ENCODE assay signal across 8 cellular contexts in genomic region chr20:32483351-32484220, GRCh38.
DNase-seq lines count a peak whose midpoint lies in the region; ATAC-seq, FAIRE-seq and TF ChIP-seq lines count a peak whose summit lies in the region.

No MANE protein-coding gene starts in this region.

- no peak overlapping the region for H2AFZ ChIP-seq in endothelial cell of umbilical vein (ENCODE audit: low read depth, low read length)

- dilution Hi-C loops in endothelial cell of umbilical vein (cut with MboI; ENCODE audit: extremely low pct_ligation_motif_present, low sequenced_read_pairs), result no loop called here

- peaks cover 2% of the 10 kb centered on the region for H4K20me1 ChIP-seq in endothelial cell of umbilical vein (replicated peaks; ENCODE audit: control insufficient read depth, extremely low read depth, insufficient read depth, low read length)

- BruUV-seq in endothelial cell of umbilical vein (replicated peaks; lab: Mats Ljungman, UMichigan), result no TSS peak

- H3K36me3 ChIP-seq in endothelial cell of umbilical vein (ENCODE audit: control insufficient read depth in 2 of 2, extremely low read depth in 1 of 2, insufficient read depth in 2 of 2, low read length in 2 of 2) (no peaks in the 10 kb centered on the region), mucosa of descending colon (ENCODE audit: low read depth) (no peaks in the 10 kb centered on the region)

- POLR2A ChIA-PET in endothelial cell of umbilical vein (lab: Charles Lee), result interaction anchor here (0.6 to 2.6 kb wide), 3 partner anchors 14 to 367 kb away, joined by 3 to 7 read pairs (median 7); no protein-coding TSS in a partner anchor

- FAIRE-seq in endothelial cell of umbilical vein (lab: Jason Lieb, UNC), result peak; percentile 55

- H3K4me2 ChIP-seq in endothelial cell of umbilical vein (ENCODE audit: insufficient read depth, low read length), result no peak overlapping the region

- TF ChIP-seq POLR2A in endothelial cell of umbilical vein (IDR thresholded peaks at IDR 0.05; ENCODE audit: low read depth, low read length), result peak; percentile 84

- peak overlapping the region; percentile 49 for H3K27ac ChIP-seq in endothelial cell of umbilical vein (ENCODE audit: insufficient read depth, low read depth, low read length)

- H3K9me1 ChIP-seq in endothelial cell of umbilical vein (replicated peaks; ENCODE audit: control insufficient read depth, extremely low read depth, insufficient read depth, low read length), result no peaks in the 10 kb centered on the region

- intact Hi-C loops in endothelial cell of umbilical vein (cut with micrococcal nuclease), result loop anchor here (1.0 kb wide), 2 partner anchors 18 to 125 kb away; partner anchors contain the start of gene ASXL1
- intact Hi-C loops in mucosa of descending colon (cut with DNase I, micrococcal nuclease), result no loop called here

- CTCF ChIA-PET in endothelial cell of umbilical vein (lab: Charles Lee), result interaction anchor here (1.0 to 4.5 kb wide), 7 partner anchors 12 to 169 kb away, joined by 3 to 45 read pairs (median 22); no protein-coding TSS in a partner anchor

- H3K27me3 ChIP-seq in endothelial cell of umbilical vein (ENCODE audit: control insufficient read depth in 2 of 2, insufficient read depth in 2 of 2, low read length in 2 of 2), result no peaks in the 10 kb centered on the region

- peaks cover 46% of the 10 kb centered on the region for H3K79me2 ChIP-seq in endothelial cell of umbilical vein (ENCODE audit: control insufficient read depth, insufficient read depth, low read length)

- H3K4me3 ChIP-seq in endothelial cell of umbilical vein (replicated peaks in 1 of 3; ENCODE audit: insufficient read depth in 1 of 3, low read depth in 1 of 3, low read length in 3 of 3), result peak overlapping the region; percentile 42 to 96 (median 89)
- peak overlapping the region; percentile 72 for H3K4me3 ChIP-seq in mucosa of descending colon

- DNase-seq in Ammon's horn (ENCODE audit: low spot score), result peak; percentile 87
- peak; percentile 88 for DNase-seq in HT-29 (ENCODE audit: low spot score)
- DNase-seq in NOMO-1 (lab: John Stamatoyannopoulos, UW; ENCODE audit: unreplicated experiment in 2 of 2), result peak; percentile 12 to 26
- peak; percentile 41 for DNase-seq in activated T-cell treated with anti-CD3 and anti-CD28 coated beads for 1 hour (ENCODE audit: low read depth)
- peak; percentile 75 for DNase-seq in endothelial cell of umbilical vein (ENCODE audit: low read depth, low spot score)
- peak; percentile 84 to 91 (median 86) for DNase-seq in mucosa of descending colon
- DNase-seq in stimulated activated CD8-positive, alpha-beta memory T cell treated with anti-CD3 and anti-CD28 coated beads, Interleukin-4, amount 100 ng/mL, for 24 hours (ENCODE audit: low read depth), result peak; percentile 48

- ATAC-seq in mucosa of descending colon, result peak; percentile 67
- ATAC-seq in HG03469 (IDR thresholded peaks at IDR 0.05; ENCODE audit: unreplicated experiment), result no peak

- H3K9me3 ChIP-seq in endothelial cell of umbilical vein (replicated peaks; ENCODE audit: control insufficient read depth, insufficient read depth, low read length) (no peaks in the 10 kb centered on the region), mucosa of descending colon (no peaks in the 10 kb centered on the region)

- H3K9ac ChIP-seq in endothelial cell of umbilical vein (replicated peaks; ENCODE audit: extremely low read depth, insufficient read depth, low read length), result peak overlapping the region; percentile 92

- H3K4me1 ChIP-seq in endothelial cell of umbilical vein (ENCODE audit: control insufficient read depth, extremely low read depth, insufficient read depth, low read length) (peaks cover 49% of the 10 kb centered on the region), mucosa of descending colon (ENCODE audit: low read depth) (peaks cover 39% of the 10 kb centered on the region)

- peak in 1 of 2 donors; percentile 11 for TF ChIP-seq CTCF in endothelial cell of umbilical vein (IDR thresholded peaks at IDR 0.05; ENCODE audit: extremely low read depth in 1 of 2, insufficient read depth in 1 of 2, low read depth in 1 of 2, low read length in 2 of 2)
- no peak for TF ChIP-seq CTCF in mucosa of descending colon (IDR thresholded peaks at IDR 0.05)

TF ChIP-seq in endothelial cell of umbilical vein, 7 proteins besides CTCF, POLR2A, EP300 and RAD21:
- peak; percentile 7 for TF ChIP-seq GATA2 (IDR thresholded peaks at IDR 0.05; ENCODE audit: insufficient read depth, insufficient read length, low read depth, low read length)
- TF ChIP-seq POLR2AphosphoS5 (IDR thresholded peaks at IDR 0.05; ENCODE audit: insufficient read depth, low read depth, low read length), result peak; percentile 87
- peak; percentile 33 for TF ChIP-seq FOS (IDR thresholded peaks at IDR 0.05; ENCODE audit: borderline replicate concordance, insufficient read depth, low read length)
- no peak for TF ChIP-seq EZH2 (IDR thresholded peaks at IDR 0.05; ENCODE audit: borderline replicate concordance, low read depth, low read length, severe bottlenecking)

Comparison
In these comparisons a context has a peak if more than half of its experiments do, and no peak if none do; other contexts are left out.
1. DNase-seq: peak in every context shown above with its lines; median percentile 88 in HT-29; 87 in Ammon's horn; 86 in mucosa of descending colon; 75 in endothelial cell of umbilical vein; 48 in stimulated activated CD8-positive, alpha-beta memory T cell treated with anti-CD3 and anti-CD28 coated beads, Interleukin-4, amount 100 ng/mL, for 24 hours; 41 in activated T-cell treated with anti-CD3 and anti-CD28 coated beads for 1 hour; 19 in NOMO-1.